ENCODE assay signal across 8 cellular contexts in genomic region chr17:60026980-60027379, GRCh38. TPM values are rescaled to one million over a fixed set of nuclear protein-coding genes. Genes with fewer than 3 reads are reported as not detected.
A peak's percentile ranks its signal among the peaks of the same experiment; 100 is the strongest.
DNase-seq lines count a peak whose midpoint lies in the region; ATAC-seq, FAIRE-seq and TF ChIP-seq lines count a peak whose summit lies in the region.
"Not testable (repeated sequence)": the region's sequence is repeated elsewhere in the genome, so short reads cannot be mapped to it uniquely, and the experiment has no call there.

No MANE protein-coding gene starts in this region.

- TF ChIP-seq CTCF in A549 (IDR thresholded peaks at IDR 0.05); activated CD8-positive, alpha-beta T cell treated with anti-CD3 and anti-CD28 coated beads for 36 hours (IDR thresholded peaks at IDR 0.05); left lung (IDR thresholded peaks at IDR 0.05): not testable (repeated sequence)

- WGBS in A549 (ENCODE audit: missing lambda C conversion rate), result no CpG with 5 or more reads among the region's 15 CpGs

- H3K27me3 Mint-ChIP-seq in activated CD8-positive, alpha-beta T cell treated with anti-CD3 and anti-CD28 coated beads for 36 hours; naive thymus-derived CD8-positive, alpha-beta T cell; stimulated activated naive CD8-positive, alpha-beta T cell treated with anti-CD3 and anti-CD28 coated beads, Interleukin-15, amount 100 ng/mL, for 72 hours: not testable (repeated sequence)

- TF ChIP-seq EP300 in A549 (IDR thresholded peaks at IDR 0.05), result not testable (repeated sequence)

- not testable (repeated sequence) for H3K4me1 ChIP-seq in A549, left lung

- H3K4me3 Mint-ChIP-seq in activated CD8-positive, alpha-beta T cell treated with anti-CD3 and anti-CD28 coated beads for 36 hours; naive thymus-derived CD8-positive, alpha-beta T cell; stimulated activated naive CD8-positive, alpha-beta T cell treated with anti-CD3 and anti-CD28 coated beads, Interleukin-15, amount 100 ng/mL, for 72 hours: not testable (repeated sequence)

- H3K4me1 Mint-ChIP-seq in activated CD8-positive, alpha-beta T cell treated with anti-CD3 and anti-CD28 coated beads for 36 hours (ENCODE audit: low read depth); naive thymus-derived CD8-positive, alpha-beta T cell; stimulated activated naive CD8-positive, alpha-beta T cell treated with anti-CD3 and anti-CD28 coated beads, Interleukin-15, amount 100 ng/mL, for 72 hours: not testable (repeated sequence)

- not testable (repeated sequence) for H3K27ac Mint-ChIP-seq in activated CD8-positive, alpha-beta T cell treated with anti-CD3 and anti-CD28 coated beads for 36 hours; naive thymus-derived CD8-positive, alpha-beta T cell; stimulated activated naive CD8-positive, alpha-beta T cell treated with anti-CD3 and anti-CD28 coated beads, Interleukin-15, amount 100 ng/mL, for 72 hours

- H3K36me3 Mint-ChIP-seq in activated CD8-positive, alpha-beta T cell treated with anti-CD3 and anti-CD28 coated beads for 36 hours (ENCODE audit: low read depth); naive thymus-derived CD8-positive, alpha-beta T cell: not testable (repeated sequence)

- ATAC-seq in A549 (peak; percentile 31 to 70; a peak in 4 of 6 replicates), HG02798 (IDR thresholded peaks at IDR 0.05; ENCODE audit: poor library complexity, unreplicated experiment) (peak; percentile 47), SK-N-SH treated with all-trans-retinoic acid at 6 μM for 48 hours (peak; percentile 67), esophagus mucosa (peak; percentile 11), left lung (peak; percentile 6)
- ATAC-seq in activated CD8-positive, alpha-beta T cell treated with anti-CD3 and anti-CD28 coated beads for 36 hours, result peak; percentile 73
- ATAC-seq in naive thymus-derived CD8-positive, alpha-beta T cell, result peak; percentile 52 to 69
- peak; percentile 76 for ATAC-seq in stimulated activated naive CD8-positive, alpha-beta T cell treated with anti-CD3 and anti-CD28 coated beads, Interleukin-15, amount 100 ng/mL, for 72 hours

- not testable (repeated sequence) for TF ChIP-seq RAD21 in A549 (conservative IDR thresholded peaks at IDR 0.05 in 1 of 2, IDR thresholded peaks at IDR 0.05 in 1 of 2)

- POLR2A ChIA-PET in A549 (lab: Yijun Ruan, JAX); activated CD8-positive, alpha-beta T cell treated with anti-CD3 and anti-CD28 coated beads for 36 hours (lab: Charles Lee); naive thymus-derived CD8-positive, alpha-beta T cell (lab: Charles Lee): not testable (repeated sequence)

- H3K27me3 ChIP-seq in left lung, result not testable (repeated sequence)

- intact Hi-C loops in activated CD8-positive, alpha-beta T cell treated with anti-CD3 and anti-CD28 coated beads for 36 hours (cut with micrococcal nuclease); left lung (cut with DNase I): not testable (repeated sequence)

- not testable (repeated sequence) for FAIRE-seq in A549 (lab: Jason Lieb, UNC)

- H3K4me2 ChIP-seq in A549, result 0 out of 3 replicates have a peak overlapping the region, but pooled peaks have one; percentile 75

- TF ChIP-seq POLR2A in A549 (IDR thresholded peaks at IDR 0.05; ENCODE audit: low read length), result not testable (repeated sequence)

- not testable (repeated sequence) for H3K27ac ChIP-seq in A549, left lung

- DNase-seq in A549 (ENCODE audit: low read depth in 1 of 2, low spot score in 1 of 2); activated CD8-positive, alpha-beta T cell treated with anti-CD3 and anti-CD28 coated beads for 36 hours; left lung; naive thymus-derived CD8-positive, alpha-beta T cell; stimulated activated naive CD8-positive, alpha-beta T cell treated with anti-CD3 and anti-CD28 coated beads, Interleukin-15, amount 100 ng/mL, for 72 hours: not testable (repeated sequence)

- CTCF ChIA-PET in A549 (lab: Yijun Ruan, JAX); activated CD8-positive, alpha-beta T cell treated with anti-CD3 and anti-CD28 coated beads for 36 hours (lab: Charles Lee): not testable (repeated sequence)

- not testable (repeated sequence) for H3K9me3 ChIP-seq in A549, left lung

- not testable (repeated sequence) for H3K4me3 ChIP-seq in A549, left lung

- not testable (repeated sequence) for H3K9me3 Mint-ChIP-seq in activated CD8-positive, alpha-beta T cell treated with anti-CD3 and anti-CD28 coated beads for 36 hours; naive thymus-derived CD8-positive, alpha-beta T cell; stimulated activated naive CD8-positive, alpha-beta T cell treated with anti-CD3 and anti-CD28 coated beads, Interleukin-15, amount 100 ng/mL, for 72 hours

- H3K36me3 ChIP-seq in left lung, result not testable (repeated sequence)

RNA-seq across cellular contexts. Expression of gene HEATR6, which starts 51.7 kb away (rescaled TPM):
- polyA plus RNA-seq in A549 (2011; rRNA removed) (44.0 and 47.6 TPM in 2 replicates), A549 (2017; fragmentation: RNase III; extraction: RNeasy Plus Mini Kit Qiagen cat#74134 plus additional on column Dnase treatment) (20.7 to 22.9 TPM (median 21.1 TPM) in 3 replicates)
- 18.3 and 20.0 TPM in 2 replicates for polyA plus RNA-seq in A549 (2012; cell fraction: cytosol; rRNA removed)
- polyA plus RNA-seq in A549 (2012; cell fraction: nucleus; rRNA removed), result 57.9 and 68.1 TPM in 2 replicates
- 64.2 and 69.9 TPM in 2 replicates for polyA minus RNA-seq in A549 (2011; rRNA and poly(A)+ RNA removed)
- 10 to 100 TPM; 27.7 to 29.0 TPM for total RNA-seq in activated CD8-positive, alpha-beta T cell treated with anti-CD3 and anti-CD28 coated beads for 36 hours
- total RNA-seq in esophagus mucosa (8.2 TPM), left lung (10 to 100 TPM; 20.8 TPM)
- 10 to 100 TPM; 16.4 to 22.1 TPM for total RNA-seq in naive thymus-derived CD8-positive, alpha-beta T cell
- 1 to 10 TPM; 7.0 to 9.6 (median 7.6) TPM for polyA plus RNA-seq in naive thymus-derived CD8-positive, alpha-beta T cell

Comparison
In these comparisons a context has a peak if more than half of its experiments do, and no peak if none do; other contexts are left out.
1. ATAC-seq: peak in every context shown above with its lines; median percentile 76 in stimulated activated naive CD8-positive, alpha-beta T cell treated with anti-CD3 and anti-CD28 coated beads, Interleukin-15, amount 100 ng/mL, for 72 hours; 73 in activated CD8-positive, alpha-beta T cell treated with anti-CD3 and anti-CD28 coated beads for 36 hours; 67 in SK-N-SH treated with all-trans-retinoic acid at 6 μM for 48 hours; 60 in naive thymus-derived CD8-positive, alpha-beta T cell; 50 in A549; 47 in HG02798; 11 in esophagus mucosa; 6 in left lung.